33 cellular contexts compared by ENCODE assay signal in genomic region chr12:5345534-5345933, GRCh38.
"Had no signal": no experiment of that assay in that cellular context is flagged by ENCODE, and none has a peak within 500 bp of the region (broad histone marks: within the 10 kb centered on the region; RNA-seq: fewer than 3 reads in every experiment).

No MANE protein-coding gene starts in this region.

- H3K9me3 ChIP-seq: ascending aorta, gastrocnemius medialis, heart left ventricle had no signal

- FAIRE-seq: colon had no signal

- H3K27me3 Mint-ChIP-seq: activated CD4-positive, alpha-beta memory T cell treated with anti-CD3 and anti-CD28 coated beads, Interleukin-2, amount 10 ng/mL, durations not matched to agents 7 days and 5 days; activated naive CD4-positive, alpha-beta T cell treated with anti-CD3 and anti-CD28 coated beads, Interleukin-2, amount 10 ng/mL, durations not matched to agents 7 days and 5 days; T-helper 17 cell had no signal

- H3K4me3 Mint-ChIP-seq: activated B cell treated with CpG ODN at 0.5 μM for 24 hours; activated CD4-positive, alpha-beta memory T cell treated with anti-CD3 and anti-CD28 coated beads, Interleukin-2, amount 10 ng/mL, durations not matched to agents 7 days and 5 days; activated CD4-positive, alpha-beta T cell treated with anti-CD3 and anti-CD28 coated beads, Interleukin-2, amount 10 ng/mL, durations not matched to agents 7 days and 5 days; activated naive CD4-positive, alpha-beta T cell treated with anti-CD3 and anti-CD28 coated beads, Interleukin-2, amount 10 ng/mL, durations not matched to agents 7 days and 5 days; activated naive CD8-positive, alpha-beta T cell treated with anti-CD3 and anti-CD28 coated beads, Interleukin-2, amount 10 ng/mL, durations not matched to agents 7 days and 5 days; activated T-cell treated with anti-CD3 and anti-CD28 coated beads, Interleukin-2, amount 50 U/mL, for 24 hours; activated T-cell treated with anti-CD3 and anti-CD28 coated beads, Interleukin-2, amount 50 U/mL, for 72 hours; brain; effector memory CD8-positive, alpha-beta T cell; T-helper 17 cell; T-helper 2 cell treated with Interferon-gamma antibody and Interleukin-4, amounts not matched to agents 5 μg/mL and 100 μg/mL, for 36 hours had no signal

- H3K27ac Mint-ChIP-seq: activated B cell treated with CpG ODN at 0.5 μM for 24 hours; activated CD4-positive, alpha-beta memory T cell treated with anti-CD3 and anti-CD28 coated beads, Interleukin-2, amount 10 ng/mL, durations not matched to agents 7 days and 5 days; activated CD4-positive, alpha-beta T cell treated with anti-CD3 and anti-CD28 coated beads, Interleukin-2, amount 10 ng/mL, durations not matched to agents 7 days and 5 days; activated naive CD4-positive, alpha-beta T cell treated with anti-CD3 and anti-CD28 coated beads, Interleukin-2, amount 10 ng/mL, durations not matched to agents 7 days and 5 days; activated naive CD4-positive, alpha-beta T cell treated with anti-CD3 and anti-CD28 coated beads, Interleukin-2, amount 50 U/mL, for 72 hours; activated naive CD8-positive, alpha-beta T cell treated with anti-CD3 and anti-CD28 coated beads, Interleukin-2, amount 10 ng/mL, durations not matched to agents 7 days and 5 days; activated T-cell treated with anti-CD3 and anti-CD28 coated beads, Interleukin-2, amount 50 U/mL, for 24 hours; activated T-cell treated with anti-CD3 and anti-CD28 coated beads, Interleukin-2, amount 50 U/mL, for 72 hours; brain; effector memory CD8-positive, alpha-beta T cell; T-helper 17 cell; T-helper 2 cell treated with Interferon-gamma antibody and Interleukin-4, amounts not matched to agents 5 μg/mL and 100 μg/mL, for 36 hours had no signal

- H3K36me3 ChIP-seq: ascending aorta, gastrocnemius medialis, heart left ventricle, WERI-Rb-1 had no signal

- H3K4me1 ChIP-seq: ascending aorta, gastrocnemius medialis, heart left ventricle had no signal

- H3K36me3 Mint-ChIP-seq: activated naive CD4-positive, alpha-beta T cell treated with anti-CD3 and anti-CD28 coated beads, Interleukin-2, amount 10 ng/mL, durations not matched to agents 7 days and 5 days; activated naive CD4-positive, alpha-beta T cell treated with anti-CD3 and anti-CD28 coated beads, Interleukin-2, amount 50 U/mL, for 72 hours; activated naive CD8-positive, alpha-beta T cell treated with anti-CD3 and anti-CD28 coated beads, Interleukin-2, amount 10 ng/mL, durations not matched to agents 7 days and 5 days; brain had no signal

- H3K27ac ChIP-seq: ascending aorta, epithelial cell of prostate, gastrocnemius medialis, heart left ventricle, WERI-Rb-1 had no signal

- H3K4me3 ChIP-seq: ascending aorta, gastrocnemius medialis, heart left ventricle had no signal

- DNase-seq: activated B cell treated with CpG ODN at 0.5 μM for 24 hours; activated CD4-positive, alpha-beta memory T cell treated with anti-CD3 and anti-CD28 coated beads, Interleukin-2, amount 10 ng/mL, durations not matched to agents 7 days and 5 days; activated CD4-positive, alpha-beta T cell treated with anti-CD3 and anti-CD28 coated beads, Interleukin-2, amount 10 ng/mL, durations not matched to agents 7 days and 5 days; activated CD4-positive, alpha-beta T cell treated with anti-CD3 and anti-CD28 coated beads, Interleukin-2, amount 50 U/mL, for 4 hours; activated CD8-positive, alpha-beta memory T cell treated with anti-CD3 and anti-CD28 coated beads, Interleukin-2, amount 50 U/mL, for 48 hours; activated gamma-delta T cell; activated naive CD4-positive, alpha-beta T cell; activated naive CD4-positive, alpha-beta T cell treated with anti-CD3 and anti-CD28 coated beads, Interleukin-2, amount 10 ng/mL, durations not matched to agents 7 days and 5 days; activated naive CD8-positive, alpha-beta T cell treated with anti-CD3 and anti-CD28 coated beads, Interleukin-2, amount 10 ng/mL, durations not matched to agents 7 days and 5 days; activated T-cell treated with anti-CD3 and anti-CD28 coated beads for 4 hours; activated T-cell treated with anti-CD3 and anti-CD28 coated beads, Interleukin-2, amount 50 U/mL, for 24 hours; activated T-cell treated with anti-CD3 and anti-CD28 coated beads, Interleukin-2, amount 50 U/mL, for 72 hours; caudate nucleus; cortex of kidney; dermis blood vessel endothelial cell; effector CD4-positive, alpha-beta T cell; effector memory CD8-positive, alpha-beta T cell; foreskin fibroblast; gastrocnemius medialis; glutamatergic neuron; heart left ventricle; SW 1271; T-helper 1 cell; T-helper 17 cell; T1000; WERI-Rb-1 had no signal

- H3K9me3 Mint-ChIP-seq: activated B cell treated with CpG ODN at 0.5 μM for 24 hours; activated CD4-positive, alpha-beta memory T cell treated with anti-CD3 and anti-CD28 coated beads, Interleukin-2, amount 10 ng/mL, durations not matched to agents 7 days and 5 days; activated CD4-positive, alpha-beta T cell treated with anti-CD3 and anti-CD28 coated beads, Interleukin-2, amount 10 ng/mL, durations not matched to agents 7 days and 5 days; activated naive CD4-positive, alpha-beta T cell treated with anti-CD3 and anti-CD28 coated beads, Interleukin-2, amount 10 ng/mL, durations not matched to agents 7 days and 5 days; activated naive CD8-positive, alpha-beta T cell treated with anti-CD3 and anti-CD28 coated beads, Interleukin-2, amount 10 ng/mL, durations not matched to agents 7 days and 5 days; activated T-cell treated with anti-CD3 and anti-CD28 coated beads, Interleukin-2, amount 50 U/mL, for 24 hours; brain; effector memory CD8-positive, alpha-beta T cell; T-helper 2 cell treated with Interferon-gamma antibody and Interleukin-4, amounts not matched to agents 5 μg/mL and 100 μg/mL, for 36 hours had no signal

- H3K27me3 ChIP-seq: ascending aorta, gastrocnemius medialis had no signal

- H3K4me1 Mint-ChIP-seq: activated B cell treated with CpG ODN at 0.5 μM for 24 hours; activated CD4-positive, alpha-beta memory T cell treated with anti-CD3 and anti-CD28 coated beads, Interleukin-2, amount 10 ng/mL, durations not matched to agents 7 days and 5 days; activated CD4-positive, alpha-beta T cell treated with anti-CD3 and anti-CD28 coated beads, Interleukin-2, amount 10 ng/mL, durations not matched to agents 7 days and 5 days; activated naive CD4-positive, alpha-beta T cell treated with anti-CD3 and anti-CD28 coated beads, Interleukin-2, amount 10 ng/mL, durations not matched to agents 7 days and 5 days; activated naive CD8-positive, alpha-beta T cell treated with anti-CD3 and anti-CD28 coated beads, Interleukin-2, amount 10 ng/mL, durations not matched to agents 7 days and 5 days; brain; T-helper 17 cell had no signal

- ATAC-seq: activated CD4-positive, CD25-positive, alpha-beta regulatory T cell treated with anti-CD3 and anti-CD28 coated beads, Interleukin-2, amount 50 U/mL, for 24 hours; activated naive CD4-positive, alpha-beta T cell treated with anti-CD3 and anti-CD28 coated beads, Interleukin-2, amount 50 U/mL, for 72 hours; activated T-cell treated with anti-CD3 and anti-CD28 coated beads, Interleukin-2, amount 50 U/mL, for 72 hours; effector memory CD8-positive, alpha-beta T cell; gastrocnemius medialis; heart left ventricle; T-helper 17 cell had no signal
